Comparison of ENCODE assay signal across 28 cellular contexts in genomic region chr5:172171118-172171775, GRCh38. TPM values are rescaled to one million over a fixed set of nuclear protein-coding genes. Genes with fewer than 3 reads are reported as not detected.
DNase-seq lines count a peak whose midpoint lies in the region; ATAC-seq and TF ChIP-seq lines count a peak whose summit lies in the region.
"Had no signal": no experiment of that assay in that cellular context is flagged by ENCODE, and none has a peak within 500 bp of the region (broad histone marks: within the 10 kb centered on the region; RNA-seq: fewer than 3 reads in every experiment).

No MANE protein-coding gene starts in this region.

- no peak for ATAC-seq in activated CD8-positive, alpha-beta T cell treated with anti-CD3 and anti-CD28 coated beads for 36 hours
- no peak for ATAC-seq in activated CD8-positive, alpha-beta T cell treated with anti-CD3 and anti-CD28 coated beads, Interleukin-2, amount 10 ng/mL, durations not matched to agents 7 days and 5 days
- ATAC-seq in activated naive CD8-positive, alpha-beta T cell treated with anti-CD3 and anti-CD28 coated beads, Interleukin-2, amount 50 U/mL, for 24 hours, result no peak
- ATAC-seq in GM19023 (IDR thresholded peaks at IDR 0.05; ENCODE audit: unreplicated experiment), result no peak

- POLR2A ChIA-PET in activated CD8-positive, alpha-beta T cell treated with anti-CD3 and anti-CD28 coated beads for 36 hours (lab: Charles Lee), result interaction anchor here (0.6 to 7.4 kb wide), 2 partner anchors 15 to 57 kb away, joined by 3 to 124 read pairs; partner anchors contain the start of gene STK10
- POLR2A ChIA-PET in activated CD8-positive, alpha-beta T cell treated with anti-CD3 and anti-CD28 coated beads, Interleukin-2, amount 10 ng/mL, durations not matched to agents 7 days and 5 days (lab: Charles Lee), result no interaction called here
- POLR2A ChIA-PET in CD8-positive, alpha-beta memory T cell (lab: Charles Lee), result interaction anchor here (8.4 kb wide), 1 partner anchor 15 kb away, joined by 246 read pairs; the partner anchor contains the start of gene STK10

- H3K4me2 ChIP-seq in neural progenitor cell, result peak overlapping the region; percentile 53
- H3K4me2 ChIP-seq: SK-N-SH had no signal

- intact Hi-C loops in activated CD8-positive, alpha-beta T cell treated with anti-CD3 and anti-CD28 coated beads for 36 hours (cut with micrococcal nuclease), result no loop called here

- no peaks in the 10 kb centered on the region for H3K79me2 ChIP-seq in neural progenitor cell (ENCODE audit: low read depth)

- peaks cover 61% of the 10 kb centered on the region for H3K36me3 Mint-ChIP-seq in activated CD8-positive, alpha-beta T cell treated with anti-CD3 and anti-CD28 coated beads for 36 hours (ENCODE audit: low read depth)
- H3K36me3 Mint-ChIP-seq in activated CD8-positive, alpha-beta T cell treated with anti-CD3 and anti-CD28 coated beads, Interleukin-2, amount 10 ng/mL, durations not matched to agents 7 days and 5 days (ENCODE audit: low read depth), result peaks cover 86% of the 10 kb centered on the region
- H3K36me3 Mint-ChIP-seq in CD8-positive, alpha-beta memory T cell, result peaks cover 0 to 77% (median 14%) of the 10 kb centered on the region in 3 donors
- H3K36me3 Mint-ChIP-seq in activated naive CD8-positive, alpha-beta T cell treated with anti-CD3 and anti-CD28 coated beads, Interleukin-2, amount 50 U/mL, for 24 hours (ENCODE audit: low read depth), result peaks cover 35% of the 10 kb centered on the region
- no peaks in the 10 kb centered on the region for H3K36me3 Mint-ChIP-seq in neural progenitor cell

- H3F3A ChIP-seq in neural progenitor cell (ENCODE audit: low read depth), result peaks cover 16% of the 10 kb centered on the region

- no peak overlapping the region for H2AFZ ChIP-seq in neural progenitor cell (replicated peaks)

- H3K27me3 Mint-ChIP-seq in activated CD8-positive, alpha-beta T cell treated with anti-CD3 and anti-CD28 coated beads for 36 hours, result no peaks in the 10 kb centered on the region
- H3K27me3 Mint-ChIP-seq in activated CD8-positive, alpha-beta T cell treated with anti-CD3 and anti-CD28 coated beads, Interleukin-2, amount 10 ng/mL, durations not matched to agents 7 days and 5 days (ENCODE audit: low read depth), result no peaks in the 10 kb centered on the region
- peaks cover 0 to 4% of the 10 kb centered on the region in 2 donors for H3K27me3 Mint-ChIP-seq in CD8-positive, alpha-beta memory T cell
- peaks cover 1% of the 10 kb centered on the region for H3K27me3 Mint-ChIP-seq in activated naive CD8-positive, alpha-beta T cell treated with anti-CD3 and anti-CD28 coated beads, Interleukin-2, amount 50 U/mL, for 24 hours
- H3K27me3 Mint-ChIP-seq in neural progenitor cell (ENCODE audit: insufficient read depth, low read depth), result peaks cover 3% of the 10 kb centered on the region
- H3K27me3 Mint-ChIP-seq: activated naive CD8-positive, alpha-beta T cell treated with anti-CD3 and anti-CD28 coated beads, Interleukin-2, amount 10 ng/mL, durations not matched to agents 7 days and 5 days had no signal

- no peaks in the 10 kb centered on the region for H3K9me3 Mint-ChIP-seq in activated CD8-positive, alpha-beta T cell treated with anti-CD3 and anti-CD28 coated beads for 36 hours
- H3K9me3 Mint-ChIP-seq in activated CD8-positive, alpha-beta T cell treated with anti-CD3 and anti-CD28 coated beads, Interleukin-2, amount 10 ng/mL, durations not matched to agents 7 days and 5 days (ENCODE audit: insufficient read depth), result no peaks in the 10 kb centered on the region
- H3K9me3 Mint-ChIP-seq in CD8-positive, alpha-beta memory T cell, result no peaks in the 10 kb centered on the region
- no peaks in the 10 kb centered on the region for H3K9me3 Mint-ChIP-seq in activated naive CD8-positive, alpha-beta T cell treated with anti-CD3 and anti-CD28 coated beads, Interleukin-2, amount 50 U/mL, for 24 hours
- H3K9me3 Mint-ChIP-seq in neural progenitor cell, result no peaks in the 10 kb centered on the region
- H3K9me3 Mint-ChIP-seq: activated naive CD8-positive, alpha-beta T cell treated with anti-CD3 and anti-CD28 coated beads, Interleukin-2, amount 10 ng/mL, durations not matched to agents 7 days and 5 days; H9 had no signal

- no peak for DNase-seq in activated CD8-positive, alpha-beta T cell treated with anti-CD3 and anti-CD28 coated beads for 36 hours
- no peak for DNase-seq in activated CD8-positive, alpha-beta T cell treated with anti-CD3 and anti-CD28 coated beads, Interleukin-2, amount 10 ng/mL, durations not matched to agents 7 days and 5 days
- DNase-seq in CD8-positive, alpha-beta memory T cell, result no peak
- DNase-seq in activated naive CD8-positive, alpha-beta T cell treated with anti-CD3 and anti-CD28 coated beads, Interleukin-2, amount 50 U/mL, for 24 hours, result no peak
- peak; percentile 69 for DNase-seq in neural progenitor cell (ENCODE audit: low spot score)
- DNase-seq in NCI-H1092 (lab: John Stamatoyannopoulos, UW), result no peak
- no peak for DNase-seq in epidermal melanocyte (ENCODE audit: insufficient read length, low spot score)
- DNase-seq: activated CD4-positive, alpha-beta T cell treated with anti-CD3 and anti-CD28 coated beads, Interleukin-2, amount 50 U/mL, for 4 hours; activated naive CD8-positive, alpha-beta T cell treated with anti-CD3 and anti-CD28 coated beads, Interleukin-2, amount 10 ng/mL, durations not matched to agents 7 days and 5 days; activated T-cell treated with anti-CD3 and anti-CD28 coated beads, Interleukin-2, amount 50 U/mL, for 48 hours; AML-193; central memory CD4-positive, alpha-beta T cell; H9; Karpas-422; MV-4-11; NCI-H187; NCI-H2227 treated with DMSO at 0.1 percent for 48 hours; SK-N-SH; WERI-Rb-1 had no signal

- H3K27ac ChIP-seq in CD8-positive, alpha-beta memory T cell (ENCODE audit: low read depth, low read length), result no peak overlapping the region
- no peak overlapping the region for H3K27ac ChIP-seq in neural progenitor cell
- H3K27ac ChIP-seq: RWPE1, WERI-Rb-1 had no signal

- H3K4me1 Mint-ChIP-seq in activated CD8-positive, alpha-beta T cell treated with anti-CD3 and anti-CD28 coated beads for 36 hours (ENCODE audit: low read depth), result peaks cover 82% of the 10 kb centered on the region
- peaks cover 92% of the 10 kb centered on the region for H3K4me1 Mint-ChIP-seq in activated CD8-positive, alpha-beta T cell treated with anti-CD3 and anti-CD28 coated beads, Interleukin-2, amount 10 ng/mL, durations not matched to agents 7 days and 5 days (ENCODE audit: low read depth)
- peaks cover 95 to 99% (median 98%) of the 10 kb centered on the region in 3 donors for H3K4me1 Mint-ChIP-seq in CD8-positive, alpha-beta memory T cell
- peaks cover 94% of the 10 kb centered on the region for H3K4me1 Mint-ChIP-seq in activated naive CD8-positive, alpha-beta T cell treated with anti-CD3 and anti-CD28 coated beads, Interleukin-2, amount 50 U/mL, for 24 hours
- peaks cover 40% of the 10 kb centered on the region for H3K4me1 Mint-ChIP-seq in neural progenitor cell

- H3K9ac ChIP-seq in neural progenitor cell, result no peak overlapping the region
- H3K9ac ChIP-seq: SK-N-SH had no signal

- H3K4me1 ChIP-seq in CD8-positive, alpha-beta memory T cell (ENCODE audit: insufficient read depth, low read length), result peaks cover 88% of the 10 kb centered on the region
- H3K4me1 ChIP-seq in neural progenitor cell, result peaks cover 22% of the 10 kb centered on the region

- no peaks in the 10 kb centered on the region for H3K27me3 ChIP-seq in CD8-positive, alpha-beta memory T cell (ENCODE audit: insufficient read depth, low read length, poor library complexity, severe bottlenecking)
- H3K27me3 ChIP-seq in neural progenitor cell, result no peaks in the 10 kb centered on the region

- CTCF ChIA-PET in activated CD8-positive, alpha-beta T cell treated with anti-CD3 and anti-CD28 coated beads for 36 hours (lab: Charles Lee), result interaction anchor here (0.9 to 6.2 kb wide), 2 partner anchors 9 to 15 kb away, joined by 4 to 108 read pairs; partner anchors contain the start of gene STK10
- CTCF ChIA-PET in activated CD8-positive, alpha-beta T cell treated with anti-CD3 and anti-CD28 coated beads, Interleukin-2, amount 10 ng/mL, durations not matched to agents 7 days and 5 days (lab: Charles Lee), result interaction anchor here (2.5 kb wide), 1 partner anchor 17 kb away, joined by 13 read pairs; the partner anchor contains the start of gene STK10
- CTCF ChIA-PET in CD8-positive, alpha-beta memory T cell (lab: Charles Lee), result interaction anchor here (1.8 to 14.7 kb wide), 3 partner anchors 15 to 65 kb away, joined by 6 to 340 read pairs (median 30); partner anchors contain the start of gene STK10

- H3K4me3 Mint-ChIP-seq in activated CD8-positive, alpha-beta T cell treated with anti-CD3 and anti-CD28 coated beads for 36 hours, result no peak overlapping the region
- no peak overlapping the region for H3K4me3 Mint-ChIP-seq in activated CD8-positive, alpha-beta T cell treated with anti-CD3 and anti-CD28 coated beads, Interleukin-2, amount 10 ng/mL, durations not matched to agents 7 days and 5 days
- H3K4me3 Mint-ChIP-seq in CD8-positive, alpha-beta memory T cell, result peak overlapping the region in 2 of 7 donors; percentile 28 to 44
- no peak overlapping the region for H3K4me3 Mint-ChIP-seq in activated naive CD8-positive, alpha-beta T cell treated with anti-CD3 and anti-CD28 coated beads, Interleukin-2, amount 50 U/mL, for 24 hours
- H3K4me3 Mint-ChIP-seq in neural progenitor cell, result no peak overlapping the region
- H3K4me3 Mint-ChIP-seq: H9 had no signal

- TF ChIP-seq CTCF in activated CD8-positive, alpha-beta T cell treated with anti-CD3 and anti-CD28 coated beads for 36 hours (IDR thresholded peaks at IDR 0.05), result no peak
- no peak for TF ChIP-seq CTCF in neural progenitor cell (IDR thresholded peaks at IDR 0.05)

- H3K27ac Mint-ChIP-seq in activated CD8-positive, alpha-beta T cell treated with anti-CD3 and anti-CD28 coated beads for 36 hours, result peak overlapping the region; percentile 94
- H3K27ac Mint-ChIP-seq in activated CD8-positive, alpha-beta T cell treated with anti-CD3 and anti-CD28 coated beads, Interleukin-2, amount 10 ng/mL, durations not matched to agents 7 days and 5 days, result no peak overlapping the region
- H3K27ac Mint-ChIP-seq in CD8-positive, alpha-beta memory T cell, result peak overlapping the region; percentile 68 to 100 (median 92)
- H3K27ac Mint-ChIP-seq in activated naive CD8-positive, alpha-beta T cell treated with anti-CD3 and anti-CD28 coated beads, Interleukin-2, amount 50 U/mL, for 24 hours, result peak overlapping the region; percentile 49
- H3K27ac Mint-ChIP-seq in neural progenitor cell, result no peak overlapping the region

- H3K9me3 ChIP-seq in CD8-positive, alpha-beta memory T cell (ENCODE audit: low read length), result no peaks in the 10 kb centered on the region
- no peaks in the 10 kb centered on the region for H3K9me3 ChIP-seq in neural progenitor cell (ENCODE audit: low read depth)
- H3K9me3 ChIP-seq: SK-N-SH had no signal

- no peak overlapping the region for H3K4me3 ChIP-seq in CD8-positive, alpha-beta memory T cell (ENCODE audit: low read length)
- H3K4me3 ChIP-seq in neural progenitor cell, result no peak overlapping the region

- H4K20me1 ChIP-seq in neural progenitor cell (ENCODE audit: low read depth), result peaks cover 17% of the 10 kb centered on the region

- H3K36me3 ChIP-seq in CD8-positive, alpha-beta memory T cell (ENCODE audit: insufficient read depth, low read length), result peaks cover 11% of the 10 kb centered on the region
- H3K36me3 ChIP-seq in neural progenitor cell, result no peaks in the 10 kb centered on the region
- H3K36me3 ChIP-seq: WERI-Rb-1 had no signal

RNA-seq across cellular contexts. Expression of gene STK10, which starts 16.8 kb away (rescaled TPM):
- 100 to 1,000 TPM; 142 to 143 TPM for total RNA-seq in activated CD8-positive, alpha-beta T cell treated with anti-CD3 and anti-CD28 coated beads for 36 hours
- total RNA-seq in activated CD8-positive, alpha-beta T cell treated with anti-CD3 and anti-CD28 coated beads, Interleukin-2, amount 10 ng/mL, durations not matched to agents 7 days and 5 days, result 100 to 1,000 TPM; 294 to 299 TPM
- total RNA-seq in CD8-positive, alpha-beta memory T cell, result 100 to 1,000 TPM; 113 to 118 TPM
- 170 TPM for polyA plus RNA-seq in CD8-positive, alpha-beta memory T cell
- 4.4 and 10.5 TPM in 2 replicates for total RNA-seq in neural progenitor cell (ENCODE audit: low replicate concordance)

RNA-seq across cellular contexts. Expression of gene EFCAB9, which starts 22.7 kb away (rescaled TPM):
- total RNA-seq in activated CD8-positive, alpha-beta T cell treated with anti-CD3 and anti-CD28 coated beads for 36 hours, result not detected
- total RNA-seq in activated CD8-positive, alpha-beta T cell treated with anti-CD3 and anti-CD28 coated beads, Interleukin-2, amount 10 ng/mL, durations not matched to agents 7 days and 5 days, result not detected
- total RNA-seq in CD8-positive, alpha-beta memory T cell, result not detected
- polyA plus RNA-seq in CD8-positive, alpha-beta memory T cell, result not detected
- total RNA-seq in neural progenitor cell (ENCODE audit: low replicate concordance), result not detected in 2 replicates
- total RNA-seq: activated naive CD8-positive, alpha-beta T cell treated with anti-CD3 and anti-CD28 coated beads, Interleukin-2, amount 10 ng/mL, durations not matched to agents 7 days and 5 days; Daoy; dermis microvascular lymphatic vessel endothelial cell; H9; kidney epithelial cell; lung microvascular endothelial cell; omental fat pad; skeletal muscle tissue; temporal lobe had no signal

Comparison
In these comparisons a context has a peak if more than half of its experiments do, and no peak if none do; other contexts are left out.
1. H3K27ac Mint-ChIP-seq: peak in activated CD8-positive, alpha-beta T cell treated with anti-CD3 and anti-CD28 coated beads for 36 hours (single experiment), CD8-positive, alpha-beta memory T cell (8 of 8) and activated naive CD8-positive, alpha-beta T cell treated with anti-CD3 and anti-CD28 coated beads, Interleukin-2, amount 50 U/mL, for 24 hours (single experiment); none in activated CD8-positive, alpha-beta T cell treated with anti-CD3 and anti-CD28 coated beads, Interleukin-2, amount 10 ng/mL, durations not matched to agents 7 days and 5 days (single experiment) and neural progenitor cell (single experiment).